8 cellular contexts compared by ENCODE assay signal in genomic region chr1:154326546-154327465, GRCh38. TPM values are rescaled to one million over a fixed set of nuclear protein-coding genes. Genes with fewer than 3 reads are reported as not detected.
DNase-seq lines count a peak whose midpoint lies in the region; ATAC-seq and TF ChIP-seq lines count a peak whose summit lies in the region.

No MANE protein-coding gene starts in this region.

- POLR2A ChIA-PET in A673 (lab: Charles Lee; ENCODE audit: low non-redundant PET): no interaction called here

- CTCF ChIA-PET in A673 (lab: Charles Lee): interaction anchor here (0.8 to 1.0 kb wide), 3 partner anchors 8 to 220 kb away, joined by 3 to 9 read pairs (median 3); no protein-coding TSS in a partner anchor

- H3K9me3 ChIP-seq in A673 (ENCODE audit: low read depth, low read length, poor library complexity, severe bottlenecking) (no peaks in the 10 kb centered on the region), right atrium auricular region (no peaks in the 10 kb centered on the region)

- H3K27ac Mint-ChIP-seq in HFFc6: peak overlapping the region; percentile 98
- H3K27ac Mint-ChIP-seq in activated naive CD4-positive, alpha-beta T cell treated with anti-CD3 and anti-CD28 coated beads, Interleukin-2, amount 50 U/mL, for 72 hours: peak overlapping the region; percentile 0 to 95
- H3K27ac Mint-ChIP-seq in stimulated activated memory B cell treated with anti-CD40 and anti-IgM and Interleukin-4, amounts not matched to agents 10 μg/mL and 1 μg/mL and 100 μg/mL, for 72 hours: peak overlapping the region; percentile 72

- peaks cover 16% of the 10 kb centered on the region for H3K27me3 Mint-ChIP-seq in HFFc6 (ENCODE audit: insufficient read depth)
- peaks cover 12% of the 10 kb centered on the region for H3K27me3 Mint-ChIP-seq in stimulated activated memory B cell treated with anti-CD40 and anti-IgM and Interleukin-4, amounts not matched to agents 10 μg/mL and 1 μg/mL and 100 μg/mL, for 72 hours

- no peaks in the 10 kb centered on the region for H3K27me3 ChIP-seq in A673 (replicated peaks; ENCODE audit: insufficient read depth, low read depth, low read length, poor library complexity)
- no peaks in the 10 kb centered on the region for H3K27me3 ChIP-seq in right atrium auricular region

- H3K36me3 Mint-ChIP-seq in HFFc6 (ENCODE audit: low read depth): peaks cover 13% of the 10 kb centered on the region
- peaks cover 8 to 14% of the 10 kb centered on the region in 2 donors for H3K36me3 Mint-ChIP-seq in activated naive CD4-positive, alpha-beta T cell treated with anti-CD3 and anti-CD28 coated beads, Interleukin-2, amount 50 U/mL, for 72 hours
- H3K36me3 Mint-ChIP-seq in stimulated activated memory B cell treated with anti-CD40 and anti-IgM and Interleukin-4, amounts not matched to agents 10 μg/mL and 1 μg/mL and 100 μg/mL, for 72 hours: peaks cover 2% of the 10 kb centered on the region

- H3K27ac ChIP-seq in A673 (ENCODE audit: low read depth, low read length, poor library complexity, severe bottlenecking) (peak overlapping the region; percentile 86), right atrium auricular region (peak overlapping the region; percentile 92 to 95)

- peaks cover 10% of the 10 kb centered on the region for H3K36me3 ChIP-seq in A673 (ENCODE audit: insufficient read depth, low read length, poor library complexity, severe bottlenecking)
- peaks cover 9% of the 10 kb centered on the region for H3K36me3 ChIP-seq in right atrium auricular region

- peaks cover 35% of the 10 kb centered on the region for H3K4me1 ChIP-seq in A673 (ENCODE audit: insufficient read depth, low read length, poor library complexity, severe bottlenecking)
- H3K4me1 ChIP-seq in right atrium auricular region: peaks cover 0 to 33% of the 10 kb centered on the region in 2 donors

- DNase-seq in A673 (ENCODE audit: low spot score): peak; percentile 18
- DNase-seq in HFFc6: peak; percentile 61
- DNase-seq in activated naive CD4-positive, alpha-beta T cell treated with anti-CD3 and anti-CD28 coated beads, Interleukin-2, amount 50 U/mL, for 72 hours (ENCODE audit: low spot score in 2 of 2): no peak
- peak; percentile 90 for DNase-seq in right atrium auricular region (ENCODE audit: low spot score)

- H3K9me3 Mint-ChIP-seq in HFFc6: no peaks in the 10 kb centered on the region
- H3K9me3 Mint-ChIP-seq in activated naive CD4-positive, alpha-beta T cell treated with anti-CD3 and anti-CD28 coated beads, Interleukin-2, amount 50 U/mL, for 72 hours: no peaks in the 10 kb centered on the region
- no peaks in the 10 kb centered on the region for H3K9me3 Mint-ChIP-seq in stimulated activated memory B cell treated with anti-CD40 and anti-IgM and Interleukin-4, amounts not matched to agents 10 μg/mL and 1 μg/mL and 100 μg/mL, for 72 hours

- no peak for ATAC-seq in activated naive CD4-positive, alpha-beta T cell treated with anti-CD3 and anti-CD28 coated beads, Interleukin-2, amount 50 U/mL, for 72 hours
- no peak for ATAC-seq in stimulated activated memory B cell treated with anti-CD40 and anti-IgM and Interleukin-4, amounts not matched to agents 10 μg/mL and 1 μg/mL and 100 μg/mL, for 72 hours
- ATAC-seq in GM21619 (IDR thresholded peaks at IDR 0.05; ENCODE audit: unreplicated experiment): no peak
- ATAC-seq in GM21576 (IDR thresholded peaks at IDR 0.05; ENCODE audit: unreplicated experiment): no peak
- ATAC-seq in HG03354 (IDR thresholded peaks at IDR 0.05; ENCODE audit: poor library complexity, severe bottlenecking, unreplicated experiment): no peak

- no peak; the same call in 1 of the 2 replicates for TF ChIP-seq CTCF in A673 (conservative IDR thresholded peaks at IDR 0.05; ENCODE audit: low read depth, low read length)
- TF ChIP-seq CTCF in HFFc6 (IDR thresholded peaks at IDR 0.05): peak; percentile 67
- TF ChIP-seq CTCF in right atrium auricular region (IDR thresholded peaks at IDR 0.05): peak in 1 of 2 donors; percentile 5

- peaks cover 40% of the 10 kb centered on the region for H3K4me1 Mint-ChIP-seq in HFFc6 (ENCODE audit: low read depth)
- peaks cover 56% of the 10 kb centered on the region for H3K4me1 Mint-ChIP-seq in stimulated activated memory B cell treated with anti-CD40 and anti-IgM and Interleukin-4, amounts not matched to agents 10 μg/mL and 1 μg/mL and 100 μg/mL, for 72 hours

- H3K4me3 Mint-ChIP-seq in HFFc6: peak overlapping the region; percentile 97
- peak overlapping the region; percentile 97 for H3K4me3 Mint-ChIP-seq in stimulated activated memory B cell treated with anti-CD40 and anti-IgM and Interleukin-4, amounts not matched to agents 10 μg/mL and 1 μg/mL and 100 μg/mL, for 72 hours

- H3K4me3 ChIP-seq in A673 (ENCODE audit: low read depth, low read length, poor library complexity, severe bottlenecking) (peak overlapping the region; percentile 95), right atrium auricular region (peak overlapping the region; percentile 84 to 88)

- intact Hi-C loops in A673 (cut with micrococcal nuclease; ENCODE audit: unreplicated experiment): no loop called here

- BruUV-seq in A673 (replicated peaks; lab: Mats Ljungman, UMichigan): no TSS peak

RNA-seq across cellular contexts. Expression of gene ATP8B2, which starts 1.5 kb away (rescaled TPM):
- total RNA-seq in A673 (2021) (29.1 and 32.4 TPM in 2 replicates), right atrium auricular region (10 to 100 TPM; 22.8 to 82.5 TPM)
- total RNA-seq in HFFc6 (2021; fragmentation: NEBNext Ultra II Directional; extraction: Animal tissue kit (Norgen Biotek cat#: 25700)): 100 to 1,000 TPM in 4 of 6 experiments, 10 to 100 TPM in 2; 91.3 to 119 (median 107) TPM
- 10 to 100 TPM; 48.0 to 56.1 TPM for total RNA-seq in activated naive CD4-positive, alpha-beta T cell treated with anti-CD3 and anti-CD28 coated beads, Interleukin-2, amount 50 U/mL, for 72 hours

RNA-seq across cellular contexts. Expression of gene AQP10, which starts 5.9 kb away (rescaled TPM):
- not detected in 2 replicates for total RNA-seq in A673 (2021)
- total RNA-seq in HFFc6 (2021; fragmentation: NEBNext Ultra II Directional; extraction: Animal tissue kit (Norgen Biotek cat#: 25700)): not detected
- total RNA-seq in activated naive CD4-positive, alpha-beta T cell treated with anti-CD3 and anti-CD28 coated beads, Interleukin-2, amount 50 U/mL, for 72 hours: not detected
- total RNA-seq in right atrium auricular region: not detected

RNA-seq across cellular contexts. Expression of gene HAX1, which starts 54.4 kb away (rescaled TPM):
- total RNA-seq in A673 (2021) (129 and 134 TPM in 2 replicates), right atrium auricular region (100 to 1,000 TPM; 129 to 168 TPM)
- 100 to 1,000 TPM; 107 to 119 (median 110) TPM for total RNA-seq in HFFc6 (2021; fragmentation: NEBNext Ultra II Directional; extraction: Animal tissue kit (Norgen Biotek cat#: 25700))
- 100 to 1,000 TPM; 147 to 198 TPM for total RNA-seq in activated naive CD4-positive, alpha-beta T cell treated with anti-CD3 and anti-CD28 coated beads, Interleukin-2, amount 50 U/mL, for 72 hours

Comparison
In these comparisons a context has a peak if more than half of its experiments do, and no peak if none do; other contexts are left out.
1. DNase-seq: peak in A673 (single experiment), HFFc6 (single experiment) and right atrium auricular region (single experiment); none in activated naive CD4-positive, alpha-beta T cell treated with anti-CD3 and anti-CD28 coated beads, Interleukin-2, amount 50 U/mL, for 72 hours (0 of 2).
2. H3K27ac Mint-ChIP-seq: peak in every context shown above with its lines; median percentile 98 in HFFc6; 72 in stimulated activated memory B cell treated with anti-CD40 and anti-IgM and Interleukin-4, amounts not matched to agents 10 μg/mL and 1 μg/mL and 100 μg/mL, for 72 hours; 48 in activated naive CD4-positive, alpha-beta T cell treated with anti-CD3 and anti-CD28 coated beads, Interleukin-2, amount 50 U/mL, for 72 hours.